8 cellular contexts compared by ENCODE assay signal in the genomic region with DNA sequence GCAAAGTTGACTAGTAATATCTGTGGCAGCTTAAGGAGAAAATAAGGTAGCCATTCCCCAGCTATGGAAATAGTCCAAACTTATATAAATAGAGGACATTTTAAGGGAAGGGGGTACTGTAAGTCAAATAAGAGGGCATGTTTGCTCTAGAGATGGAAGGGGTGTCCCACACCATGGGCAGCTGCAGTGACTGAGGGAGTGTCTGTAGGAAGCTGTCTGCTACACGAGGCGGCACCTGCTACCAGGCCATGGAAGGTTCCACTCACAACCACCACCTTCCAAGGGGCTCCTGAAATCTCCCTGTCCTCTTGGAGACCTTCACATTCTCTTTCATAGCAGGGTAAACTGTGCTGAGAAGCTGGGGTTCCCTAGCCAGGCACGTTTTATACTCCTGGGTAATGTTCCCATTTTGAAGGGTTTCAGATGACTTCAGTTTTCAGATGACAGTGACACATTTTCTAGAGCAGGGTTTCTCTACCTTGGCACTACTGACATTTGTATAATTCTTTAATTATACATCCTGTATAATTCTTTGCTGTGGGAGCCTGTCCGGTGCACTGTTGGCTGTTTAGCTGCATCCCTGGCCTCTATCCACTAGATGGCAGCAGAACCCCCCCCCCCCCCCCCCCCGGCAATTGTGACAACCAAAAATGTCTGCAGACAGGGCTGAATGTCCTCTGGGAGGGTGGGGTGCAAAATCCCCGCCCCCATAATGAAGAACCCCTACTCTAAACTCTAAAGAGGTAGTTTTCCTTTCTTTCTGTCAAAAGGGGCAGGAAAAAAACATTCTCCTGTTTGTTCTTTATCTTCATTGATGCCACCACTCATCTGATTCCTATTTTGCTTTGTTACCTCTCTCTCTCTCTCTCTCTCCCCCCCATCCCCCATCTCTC. TPM values are rescaled to one million over a fixed set of nuclear protein-coding genes. Genes with fewer than 3 reads are reported as not detected.
DNase-seq lines count a peak whose midpoint lies in the region; ATAC-seq and TF ChIP-seq lines count a peak whose summit lies in the region.

No MANE protein-coding gene starts in this region.

- no peak for TF ChIP-seq EP300 in SK-N-SH (IDR thresholded peaks at IDR 0.05; ENCODE audit: borderline replicate concordance in 1 of 2, low read depth in 1 of 2, low read length in 1 of 2)

- H3K9ac ChIP-seq in SK-N-SH = no peak overlapping the region

- CTCF ChIA-PET in SK-N-SH (lab: Yijun Ruan, JAX) = interaction anchor here (0.6 to 2.6 kb wide), 20 partner anchors 9 to 269 kb away, joined by 3 to 18 read pairs (median 4); a partner anchor contains a TSS

- H3F3A ChIP-seq in SK-N-SH (replicated peaks; ENCODE audit: insufficient read depth) = peaks cover 19% of the 10 kb centered on the region

- H3K9me2 ChIP-seq in SK-N-SH = no peaks in the 10 kb centered on the region

- H3K4me1 ChIP-seq in SK-N-SH (ENCODE audit: control insufficient read depth in 1 of 2, insufficient read depth in 2 of 2, low read depth in 1 of 2, low read length in 1 of 2) = no peaks in the 10 kb centered on the region; a peak in 2 of 4 replicates

- peaks cover 9 to 22% of the 10 kb centered on the region in 2 donors for H3K27me3 Mint-ChIP-seq in natural killer cell (ENCODE audit: low read depth in 2 of 2)

- peak overlapping the region; percentile 59; the same call in 1 of the 2 replicates for H2AFZ ChIP-seq in SK-N-SH (ENCODE audit: low read depth)

- H3K4me1 Mint-ChIP-seq in natural killer cell = peaks cover 7 to 8% of the 10 kb centered on the region in 2 donors

- 57% methylated on average over 5 of the region's 6 CpGs for WGBS in SK-N-SH (ENCODE audit: low lambda C conversion rate)

- TF ChIP-seq CTCF in SK-N-SH (IDR thresholded peaks at IDR 0.05) (peak; percentile 57), dorsolateral prefrontal cortex (IDR thresholded peaks at IDR 0.05 in 54 of 56, conservative IDR thresholded peaks at IDR 0.05 in 2 of 56; ENCODE audit: low read depth in 1 of 56, partially characterized antibody in 56 of 56) (peak in 55 of 56 donors; percentile 10 to 74 (median 60)), natural killer cell (IDR thresholded peaks at IDR 0.05) (peak; percentile 50)

- H3K9me3 ChIP-seq in SK-N-SH = no peaks in the 10 kb centered on the region

- no peaks in the 10 kb centered on the region for H3K9me3 Mint-ChIP-seq in natural killer cell

- no peak overlapping the region for H3K4me3 Mint-ChIP-seq in natural killer cell

- no peaks in the 10 kb centered on the region for H4K20me1 ChIP-seq in SK-N-SH (ENCODE audit: insufficient read depth)

- 0 out of 4 replicates have a peak overlapping the region, but pooled peaks of 1 of the 2 experiments have one; percentile 4 for H3K27ac ChIP-seq in SK-N-SH (ENCODE audit: low read depth in 2 of 2, low read length in 1 of 2)
- peak overlapping the region in 1 of 59 donors; percentile 24 for H3K27ac ChIP-seq in dorsolateral prefrontal cortex

- POLR2A ChIA-PET in SK-N-SH (lab: Yijun Ruan, JAX) = no interaction called here

- no peaks in the 10 kb centered on the region for H3K36me3 ChIP-seq in SK-N-SH (replicated peaks in 1 of 2; ENCODE audit: control insufficient read depth in 1 of 2, insufficient read depth in 2 of 2, low read length in 1 of 2)

- no peak overlapping the region for H3K4me2 ChIP-seq in SK-N-SH

- H3K27me3 ChIP-seq in SK-N-SH (ENCODE audit: insufficient read depth) (no peaks in the 10 kb centered on the region), dorsolateral prefrontal cortex (no peaks in the 10 kb centered on the region)

- peak; percentile 7 for DNase-seq in Ammon's horn (ENCODE audit: low spot score)
- peak; percentile 54 for DNase-seq in SK-N-SH
- no peak for DNase-seq in dorsolateral prefrontal cortex
- DNase-seq in natural killer cell = no peak
- no peak for DNase-seq in NCI-H128 (lab: John Stamatoyannopoulos, UW; ENCODE audit: unreplicated experiment)
- DNase-seq in amniotic stem cell (lab: John Stamatoyannopoulos, UW) = no peak

- H3K4me3 ChIP-seq in SK-N-SH (ENCODE audit: low read depth in 2 of 2, low read length in 1 of 2) (no peak overlapping the region), dorsolateral prefrontal cortex (no peak overlapping the region)

- H3K27ac Mint-ChIP-seq in natural killer cell = no peak overlapping the region

- ATAC-seq in GM18498 (IDR thresholded peaks at IDR 0.05; ENCODE audit: unreplicated experiment) (peak; percentile 50), natural killer cell (peak; percentile 62 to 71 (median 67)), HG03460 (IDR thresholded peaks at IDR 0.05; ENCODE audit: unreplicated experiment) (no peak)

- intact Hi-C loops in dorsolateral prefrontal cortex (cut with DNase I) (loop anchor here (5.0 to 10.0 kb wide), 6 partner anchors 87 to 270 kb away; a partner anchor contains a TSS), natural killer cell (cut with micrococcal nuclease) (loop anchor here (1.0 to 2.0 kb wide), 2 partner anchors 218 to 268 kb away; no protein-coding TSS in a partner anchor)

- H3K79me2 ChIP-seq in SK-N-SH (ENCODE audit: insufficient read depth) = no peaks in the 10 kb centered on the region

- no peaks in the 10 kb centered on the region for H3K36me3 Mint-ChIP-seq in natural killer cell

- peak; percentile 48 for TF ChIP-seq RAD21 in SK-N-SH (IDR thresholded peaks at IDR 0.05; ENCODE audit: low read length)

TF ChIP-seq in SK-N-SH, 30 proteins besides CTCF, POLR2A, EP300 and RAD21:
- TF ChIP-seq, protein P1, sequence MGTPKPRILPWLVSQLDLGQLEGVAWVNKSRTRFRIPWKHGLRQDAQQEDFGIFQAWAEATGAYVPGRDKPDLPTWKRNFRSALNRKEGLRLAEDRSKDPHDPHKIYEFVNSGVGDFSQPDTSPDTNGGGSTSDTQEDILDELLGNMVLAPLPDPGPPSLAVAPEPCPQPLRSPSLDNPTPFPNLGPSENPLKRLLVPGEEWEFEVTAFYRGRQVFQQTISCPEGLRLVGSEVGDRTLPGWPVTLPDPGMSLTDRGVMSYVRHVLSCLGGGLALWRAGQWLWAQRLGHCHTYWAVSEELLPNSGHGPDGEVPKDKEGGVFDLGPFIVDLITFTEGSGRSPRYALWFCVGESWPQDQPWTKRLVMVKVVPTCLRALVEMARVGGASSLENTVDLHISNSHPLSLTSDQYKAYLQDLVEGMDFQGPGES (IDR thresholded peaks at IDR 0.05; ENCODE audit: low read depth, low read length) = no peak
- peak; percentile 50; the same call in 1 of the 2 replicates for TF ChIP-seq SMC3 (IDR thresholded peaks at IDR 0.05; ENCODE audit: low read depth, low read length)

RNA-seq across cellular contexts. Expression of a gene that starts 11.6 kb away (rescaled TPM):
- polyA plus RNA-seq in SK-N-SH (2012; rRNA removed) = 0.21 and 0.26 TPM in 2 replicates
- polyA plus RNA-seq in SK-N-SH (2012; cell fraction: cytosol; rRNA removed) = 0.16 and 0.37 TPM in 2 replicates
- polyA plus RNA-seq in SK-N-SH (2012; cell fraction: nucleus; rRNA removed) = 0.89 and 2.0 TPM in 2 replicates
- total RNA-seq in dorsolateral prefrontal cortex (1 to 10 TPM in 81 of 120 experiments, under 1 TPM in 29, not detected in 10; 0.36 to 6.3 (median 1.5) TPM), natural killer cell (not detected)

Comparison
In these comparisons a context has a peak if more than half of its experiments do, and no peak if none do; other contexts are left out.
1. DNase-seq: peak in Ammon's horn (single experiment) and SK-N-SH (single experiment); none in dorsolateral prefrontal cortex (0 of 10), natural killer cell (single experiment), NCI-H128 (single experiment) and amniotic stem cell (single experiment).
2. Peak in every context shown above with its lines, with median percentiles within 50 percentile points of each other: CTCF ChIP-seq.